8 cellular contexts compared by ENCODE assay signal in genomic region chr9:105901514-105902109, GRCh38.
A peak's percentile ranks its signal among the peaks of the same experiment; 100 is the strongest.
DNase-seq lines count a peak whose midpoint lies in the region; ATAC-seq lines count a peak whose summit lies in the region.

No MANE protein-coding gene starts in this region.

- DNase-seq in DMS 273 (lab: John Stamatoyannopoulos, UW; ENCODE audit: unreplicated experiment): peak; percentile 84
- peak; percentile 81 for DNase-seq in HuH-7 (ENCODE audit: low spot score)
- peak; percentile 40 for DNase-seq in SW480 (ENCODE audit: low spot score)
- peak; percentile 45 for DNase-seq in left cardiac atrium
- DNase-seq in skeletal muscle cell (ENCODE audit: low read depth): peak; percentile 7
- no peak for DNase-seq in activated CD8-positive, alpha-beta memory T cell treated with anti-CD3 and anti-CD28 coated beads for 24 hours
- no peak for DNase-seq in stimulated activated CD8-positive, alpha-beta memory T cell treated with anti-CD3 and anti-CD28 coated beads, Interleukin-4, amount 100 ng/mL, for 48 hours

- intact Hi-C loops in left cardiac atrium (cut with DNase I): loop anchor here in 1 of 2 donors (2.0 kb wide), 2 partner anchors 959 to 1271 kb away; no protein-coding TSS in a partner anchor

- ATAC-seq in GM19351 (IDR thresholded peaks at IDR 0.05; ENCODE audit: unreplicated experiment) (peak; percentile 84), left cardiac atrium (peak; percentile 92 to 97)

- H3K4me3 ChIP-seq in skeletal muscle cell (ENCODE audit: low read depth, low read length): no peak overlapping the region

Comparison
In these comparisons a context has a peak if more than half of its experiments do, and no peak if none do; other contexts are left out.
1. DNase-seq: peak in DMS 273 (single experiment), HuH-7 (single experiment), SW480 (single experiment), left cardiac atrium (single experiment) and skeletal muscle cell (single experiment); none in activated CD8-positive, alpha-beta memory T cell treated with anti-CD3 and anti-CD28 coated beads for 24 hours (single experiment) and stimulated activated CD8-positive, alpha-beta memory T cell treated with anti-CD3 and anti-CD28 coated beads, Interleukin-4, amount 100 ng/mL, for 48 hours (single experiment).